Comparison of ENCODE assay signal across 8 cellular contexts in genomic region chr20:48761023-48761785, GRCh38.
A peak's percentile ranks its signal among the peaks of the same experiment; 100 is the strongest.
DNase-seq lines count a peak whose midpoint lies in the region; ATAC-seq and TF ChIP-seq lines count a peak whose summit lies in the region.

No MANE protein-coding gene starts in this region.

- H3K27me3 ChIP-seq in CD4-positive, alpha-beta T cell (ENCODE audit: control insufficient read depth, insufficient read depth, low read length), result no peaks in the 10 kb centered on the region
- H3K27me3 ChIP-seq in H7 (ENCODE audit: control insufficient read depth, insufficient read depth, low read length), result no peaks in the 10 kb centered on the region

- peaks cover 77% of the 10 kb centered on the region for H3K4me1 Mint-ChIP-seq in CD4-positive, alpha-beta T cell (ENCODE audit: low read depth)
- H3K4me1 Mint-ChIP-seq in naive B cell, result peaks cover 58 to 91% (median 87%) of the 10 kb centered on the region in 3 donors

- no peaks in the 10 kb centered on the region for H3K9me3 Mint-ChIP-seq in CD4-positive, alpha-beta T cell
- H3K9me3 Mint-ChIP-seq in naive B cell, result peaks cover 0 to 13% (median 9%) of the 10 kb centered on the region in 7 donors

- POLR2A ChIA-PET in CD4-positive, alpha-beta T cell (lab: Charles Lee), result interaction anchor here (2.0 kb wide), 1 partner anchor 10 kb away, joined by 9 read pairs; no protein-coding TSS in a partner anchor

- H3K27ac Mint-ChIP-seq in CD4-positive, alpha-beta T cell, result peak overlapping the region; percentile 92
- H3K27ac Mint-ChIP-seq in naive B cell, result peak overlapping the region; percentile 71 to 93 (median 88)

- H3K9me3 ChIP-seq in CD4-positive, alpha-beta T cell (ENCODE audit: control insufficient read depth, low read length), result no peaks in the 10 kb centered on the region

- TF ChIP-seq POLR2A in Raji (IDR thresholded peaks at IDR 0.05; ENCODE audit: insufficient read depth, low read depth, low read length), result 0 out of 2 replicates have a peak, but pooled peaks have one; percentile 16

- no peak overlapping the region for H3K4me3 ChIP-seq in H7 (ENCODE audit: insufficient read depth, low read depth, low read length)

- no peak for TF ChIP-seq CTCF in CD4-positive, alpha-beta T cell (IDR thresholded peaks at IDR 0.05)

- no peaks in the 10 kb centered on the region for H3K36me3 ChIP-seq in H7 (replicated peaks; ENCODE audit: control insufficient read depth, insufficient read depth, low read length)

- peak; percentile 35 to 67 (median 55) for DNase-seq in CD4-positive, alpha-beta T cell
- DNase-seq in activated naive CD8-positive, alpha-beta T cell treated with anti-CD3 and anti-CD28 coated beads, Interleukin-2, amount 50 U/mL, for 16 hours (ENCODE audit: low read depth, low spot score), result peak; percentile 21
- DNase-seq in naive B cell (no peak), H7 (no peak), NCI-H1694 (lab: John Stamatoyannopoulos, UW) (no peak)

- peak; percentile 38 for ATAC-seq in CD4-positive, alpha-beta T cell (ENCODE audit: poor library complexity)
- ATAC-seq in naive B cell (ENCODE audit: low read depth in 2 of 2), result peak; percentile 58 to 69
- ATAC-seq in HG03521 (IDR thresholded peaks at IDR 0.05; ENCODE audit: unreplicated experiment), result no peak
- ATAC-seq in GM21717 (IDR thresholded peaks at IDR 0.05; ENCODE audit: unreplicated experiment), result no peak

- peak overlapping the region; percentile 46 for H3K4me3 Mint-ChIP-seq in CD4-positive, alpha-beta T cell
- peak overlapping the region in 7 of 8 donors; percentile 6 to 88 (median 73) for H3K4me3 Mint-ChIP-seq in naive B cell

- peaks cover 9% of the 10 kb centered on the region for H3K36me3 Mint-ChIP-seq in CD4-positive, alpha-beta T cell (ENCODE audit: low read depth)
- peaks cover 0 to 9% of the 10 kb centered on the region in 2 donors for H3K36me3 Mint-ChIP-seq in naive B cell

- peak overlapping the region; percentile 68 for H3K27ac ChIP-seq in CD4-positive, alpha-beta T cell (ENCODE audit: low read depth, low read length)

- CTCF ChIA-PET in CD4-positive, alpha-beta T cell (lab: Charles Lee), result interaction anchor here (1.0 to 2.0 kb wide), 2 partner anchors 20 to 62 kb away, joined by 3 to 5 read pairs; no protein-coding TSS in a partner anchor

- no peaks in the 10 kb centered on the region for H3K27me3 Mint-ChIP-seq in CD4-positive, alpha-beta T cell
- no peaks in the 10 kb centered on the region for H3K27me3 Mint-ChIP-seq in naive B cell

- intact Hi-C loops in CD4-positive, alpha-beta T cell (cut with DNase I, micrococcal nuclease), result loop anchor here (2.0 to 5.0 kb wide), 2 partner anchors 58 to 61 kb away; no protein-coding TSS in a partner anchor

Comparison
In these comparisons a context has a peak if more than half of its experiments do, and no peak if none do; other contexts are left out.
1. ATAC-seq: peak in CD4-positive, alpha-beta T cell (single experiment) and naive B cell (2 of 2); none in HG03521 (single experiment) and GM21717 (single experiment).
2. DNase-seq: peak in CD4-positive, alpha-beta T cell (10 of 10) and activated naive CD8-positive, alpha-beta T cell treated with anti-CD3 and anti-CD28 coated beads, Interleukin-2, amount 50 U/mL, for 16 hours (single experiment); none in naive B cell (single experiment), H7 (single experiment) and NCI-H1694 (single experiment).